31 cellular contexts compared by ENCODE assay signal in genomic region chr7:13751771-13752170, GRCh38.
"Had no signal": no experiment of that assay in that cellular context is flagged by ENCODE, and none has a peak within 500 bp of the region (broad histone marks: within the 10 kb centered on the region; RNA-seq: fewer than 3 reads in every experiment).

No MANE protein-coding gene starts in this region.

- H2AFZ ChIP-seq: PC-9 had no signal

- H3K4me2 ChIP-seq: KMS-11, PC-9 had no signal

- H3K36me3 ChIP-seq: brain microvascular endothelial cell, WERI-Rb-1 had no signal

- DNase-seq: activated CD4-positive, alpha-beta memory T cell treated with anti-CD3 and anti-CD28 coated beads, Interleukin-2, amount 10 ng/mL, durations not matched to agents 7 days and 5 days; activated CD4-positive, alpha-beta T cell treated with anti-CD3 and anti-CD28 coated beads for 1 hour; activated CD4-positive, alpha-beta T cell treated with anti-CD3 and anti-CD28 coated beads for 48 hours; activated CD4-positive, CD25-positive, alpha-beta regulatory T cell; activated CD8-positive, alpha-beta memory T cell treated with anti-CD3 and anti-CD28 coated beads for 24 hours; activated CD8-positive, alpha-beta memory T cell treated with anti-CD3 and anti-CD28 coated beads, Interleukin-2, amount 10 ng/mL, durations not matched to agents 7 days and 5 days; activated CD8-positive, alpha-beta memory T cell treated with anti-CD3 and anti-CD28 coated beads, Interleukin-2, amount 50 U/mL, for 48 hours; activated effector memory CD4-positive, alpha-beta T cell treated with anti-CD3 and anti-CD28 coated beads, Interleukin-2, amount 50 U/mL, for 16 hours; activated naive CD4-positive, alpha-beta T cell; activated naive CD4-positive, alpha-beta T cell treated with anti-CD3 and anti-CD28 coated beads, Interleukin-2, amount 50 U/mL, for 16 hours; activated naive CD8-positive, alpha-beta T cell treated with anti-CD3 and anti-CD28 coated beads for 36 hours; activated T-cell treated with anti-CD3 and anti-CD28 coated beads, Interleukin-2, amount 50 U/mL, for 1 hour; activated T-cell treated with anti-CD3 and anti-CD28 coated beads, Interleukin-2, amount 50 U/mL, for 72 hours; amniotic stem cell; aorta; brain microvascular endothelial cell; central memory CD4-positive, alpha-beta T cell; NCI-H1092 treated with DMSO at 0.1 percent for 48 hours; NCI-H1417; NCI-H146; NCI-H187; NCI-H2029 treated with DMSO at 0.1 percent for 48 hours; NCI-H2171 treated with DMSO at 0.1 percent for 48 hours; NCI-H2227 treated with DMSO at 0.1 percent for 48 hours; NCI-H524 treated with DMSO at 0.1 percent for 48 hours; PC-9; Right ventricle myocardium superior; T1000; WERI-Rb-1 had no signal

- ATAC-seq: activated CD8-positive, alpha-beta memory T cell treated with anti-CD3 and anti-CD28 coated beads, Interleukin-2, amount 10 ng/mL, durations not matched to agents 7 days and 5 days; activated T-cell treated with anti-CD3 and anti-CD28 coated beads, Interleukin-2, amount 50 U/mL, for 72 hours; activated T-helper 17 cell treated with anti-CD3 and anti-CD28 coated beads, Interleukin-2, amount 50 U/mL, for 72 hours had no signal

- H3K27me3 ChIP-seq: brain microvascular endothelial cell had no signal

- H3K27ac ChIP-seq: brain microvascular endothelial cell, KMS-11, PC-9, WERI-Rb-1 had no signal

- H3K4me3 ChIP-seq: PC-9 had no signal
